ENCODE assay signal across 9 cellular contexts in the genomic region with DNA sequence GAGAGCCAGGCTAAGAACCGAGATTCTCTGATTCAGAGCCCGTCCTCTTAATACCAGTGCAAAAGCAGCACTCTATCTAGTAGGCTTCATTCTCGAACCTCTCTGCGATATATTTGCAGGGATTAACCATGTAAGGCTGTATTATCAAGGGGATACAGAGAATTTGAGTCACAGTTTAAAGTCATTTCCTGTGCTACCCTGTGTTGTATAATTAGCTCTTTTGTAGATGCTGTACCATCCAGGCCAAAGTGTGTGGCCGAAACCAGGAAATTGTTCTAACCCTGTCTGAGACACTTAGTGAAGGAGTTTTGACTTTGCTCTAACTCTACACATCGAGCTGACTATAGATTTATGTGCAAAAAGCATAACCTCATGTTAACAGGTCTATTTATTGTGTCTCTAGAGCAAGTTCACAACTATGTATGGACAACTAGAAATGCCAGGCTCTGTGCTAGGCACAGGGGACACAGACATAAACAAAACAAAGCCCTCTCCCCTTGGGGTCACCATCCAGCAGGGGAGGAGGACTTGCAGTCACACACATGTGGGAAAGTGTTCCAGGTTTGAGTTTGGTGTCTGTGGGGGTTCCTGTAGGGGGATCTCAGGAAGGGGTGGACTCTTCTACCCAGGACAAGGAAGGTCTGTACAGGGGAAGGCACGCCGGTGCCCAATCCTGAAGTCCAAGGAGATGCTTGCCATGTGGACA.
A peak's percentile ranks its signal among the peaks of the same experiment; 100 is the strongest.
DNase-seq lines count a peak whose midpoint lies in the region; ATAC-seq and TF ChIP-seq lines count a peak whose summit lies in the region.
"Had no signal": no experiment of that assay in that cellular context is flagged by ENCODE, and none has a peak within 500 bp of the region (broad histone marks: within the 10 kb centered on the region; RNA-seq: fewer than 3 reads in every experiment).

No MANE protein-coding gene starts in this region.

- in situ Hi-C loops in G401 (cut with HindIII; ENCODE audit: low sequenced_read_pairs), result no loop called here

- H3K9me3 ChIP-seq in Loucy (ENCODE audit: insufficient read depth, low read depth, low read length), result no peaks in the 10 kb centered on the region
- H3K9me3 ChIP-seq in spleen, result no peaks in the 10 kb centered on the region

- H3K4me2 ChIP-seq in Loucy (ENCODE audit: low read depth, low read length, poor library complexity, severe bottlenecking), result peak overlapping the region; percentile 89

- H3K4me1 ChIP-seq in Loucy (ENCODE audit: insufficient read depth, low read length, poor library complexity, severe bottlenecking), result peaks cover 75% of the 10 kb centered on the region
- peaks cover 42 to 85% (median 56%) of the 10 kb centered on the region in 6 donors for H3K4me1 ChIP-seq in spleen

- no peak overlapping the region for H2AFZ ChIP-seq in Loucy (ENCODE audit: low read length)

- H3K36me3 ChIP-seq in Loucy (ENCODE audit: insufficient read depth, low read length), result no peaks in the 10 kb centered on the region
- H3K36me3 ChIP-seq in spleen, result peaks cover 0 to 69% (median 0%) of the 10 kb centered on the region in 6 donors

- WGBS in spleen, 5 donors, result 44 to 52% (median 47%) methylated on average over 8 of the region's 8 CpGs

- H3K27me3 ChIP-seq in Loucy (ENCODE audit: insufficient read depth, low read length, poor library complexity, severe bottlenecking), result no peaks in the 10 kb centered on the region
- H3K27me3 ChIP-seq in spleen (replicated peaks in 1 of 7), result no peaks in the 10 kb centered on the region

- peak overlapping the region; percentile 3 to 84 (median 60) for H3K27ac ChIP-seq in spleen
- H3K27ac ChIP-seq: HL-60 had no signal

- intact Hi-C loops in spleen (cut with DNase I; ENCODE audit: low total_unique reads), result no loop called here

- peak; percentile 64 for DNase-seq in GDM1 (lab: John Stamatoyannopoulos, UW)
- peak; percentile 48 for DNase-seq in choroid plexus epithelial cell (ENCODE audit: low read depth)
- DNase-seq in spleen, result no peak
- DNase-seq in G401 (ENCODE audit: low spot score), result no peak
- no peak for DNase-seq in NCI-H187 (lab: John Stamatoyannopoulos, UW)
- no peak for DNase-seq in NAMALWA (ENCODE audit: low spot score)

- no peaks in the 10 kb centered on the region for H3K79me2 ChIP-seq in Loucy (ENCODE audit: insufficient read depth, low read length)

- TF ChIP-seq CTCF in Loucy (conservative IDR thresholded peaks at IDR 0.05; ENCODE audit: low read length) (no peak), choroid plexus epithelial cell (conservative IDR thresholded peaks at IDR 0.05; ENCODE audit: low read depth, low read length) (no peak), spleen (IDR thresholded peaks at IDR 0.05 in 8 of 11, conservative IDR thresholded peaks at IDR 0.05 in 3 of 11) (no peak)

- peak overlapping the region; percentile 63 for H3K4me3 ChIP-seq in Loucy (ENCODE audit: low read length, poor library complexity, severe bottlenecking)
- H3K4me3 ChIP-seq in choroid plexus epithelial cell (ENCODE audit: low read depth, low read length), result no peak overlapping the region
- no peak overlapping the region for H3K4me3 ChIP-seq in spleen

- no peak for TF ChIP-seq POLR2A in spleen (IDR thresholded peaks at IDR 0.05)

- peak overlapping the region; percentile 70 for H3K9ac ChIP-seq in Loucy (ENCODE audit: low read depth, low read length, poor library complexity, severe bottlenecking)

- H3F3A ChIP-seq in Loucy (ENCODE audit: low read depth), result peaks cover 21% of the 10 kb centered on the region

- H4K20me1 ChIP-seq in Loucy (ENCODE audit: insufficient read depth, low read length, poor library complexity, severe bottlenecking), result no peaks in the 10 kb centered on the region

- ATAC-seq in GM21529 (IDR thresholded peaks at IDR 0.05; ENCODE audit: unreplicated experiment), result peak; percentile 81

- H3K9me2 ChIP-seq in Loucy (replicated peaks; ENCODE audit: low read depth, low read length), result no peaks in the 10 kb centered on the region

Comparison
In these comparisons a context has a peak if more than half of its experiments do, and no peak if none do; other contexts are left out.
1. DNase-seq: peak in GDM1 (single experiment) and choroid plexus epithelial cell (single experiment); none in spleen (single experiment), G401 (single experiment), NCI-H187 (0 of 2) and NAMALWA (single experiment).